Comparison of ENCODE assay signal across 7 cellular contexts in the genomic region with DNA sequence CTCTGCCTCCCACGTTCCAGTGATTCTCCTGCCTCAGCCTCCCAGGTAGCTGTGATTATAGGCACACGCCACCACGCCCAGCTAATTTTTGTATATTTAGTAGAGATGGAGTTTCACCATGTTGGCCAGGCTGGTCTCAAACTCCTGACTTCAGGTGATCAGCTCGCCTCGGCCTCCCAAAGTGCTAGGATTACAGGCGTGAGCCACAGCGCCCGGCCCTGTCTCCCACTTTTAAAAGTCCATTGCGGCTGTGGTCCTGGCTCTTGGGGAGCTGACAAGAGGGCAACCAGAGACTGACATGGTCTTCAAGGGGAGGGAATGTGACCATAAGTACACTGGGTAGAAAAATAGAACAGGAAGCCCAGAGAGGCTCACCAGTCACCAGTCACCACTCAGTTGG. TPM values are rescaled to one million over a fixed set of nuclear protein-coding genes. Genes with fewer than 3 reads are reported as not detected.
DNase-seq lines count a peak whose midpoint lies in the region; ATAC-seq and TF ChIP-seq lines count a peak whose summit lies in the region.
"Not testable (repeated sequence)": the region's sequence is repeated elsewhere in the genome, so short reads cannot be mapped to it uniquely, and the experiment has no call there.

No MANE protein-coding gene starts in this region.

- WGBS in upper lobe of left lung, 2 donors = 81 to 92% methylated on average over 2 to 9 of the region's 9 CpGs

- not testable (repeated sequence) for TF ChIP-seq POLR2A in upper lobe of left lung (IDR thresholded peaks at IDR 0.05)

- intact Hi-C loops in naive thymus-derived CD4-positive, alpha-beta T cell (cut with micrococcal nuclease) = loop anchor here (5.0 kb wide), 1 partner anchor 221 kb away; no protein-coding TSS in a partner anchor

- POLR2A ChIA-PET in CD8-positive, alpha-beta memory T cell (lab: Charles Lee) = not testable (repeated sequence)
- POLR2A ChIA-PET in T-cell (lab: Charles Lee) = interaction anchor here (0.6 to 10.9 kb wide), 3 partner anchors 41 to 106 kb away, joined by 7 to 572 read pairs (median 269); no protein-coding TSS in a partner anchor
- POLR2A ChIA-PET in naive thymus-derived CD4-positive, alpha-beta T cell (lab: Charles Lee) = interaction anchor here (0.9 to 35.3 kb wide), 4 partner anchors 15 to 53 kb away, joined by 3 to 1138 read pairs (median 3); partner anchors contain the start of gene PRPS1

- not testable (repeated sequence) for TF ChIP-seq EP300 in upper lobe of left lung (IDR thresholded peaks at IDR 0.05)

- CTCF ChIA-PET in CD8-positive, alpha-beta memory T cell (lab: Charles Lee) = interaction anchor here (1.4 to 10.9 kb wide), 3 partner anchors 11 to 106 kb away, joined by 5 to 300 read pairs (median 7); partner anchors contain the start of gene NCBP2L
- CTCF ChIA-PET in T-cell (lab: Charles Lee) = interaction anchor here in 1 of 2 donors (0.6 to 1.7 kb wide), 4 partner anchors 14 to 792 kb away, joined by 3 to 4 read pairs (median 4); no protein-coding TSS in a partner anchor
- CTCF ChIA-PET in activated naive CD4-positive, alpha-beta T cell treated with anti-CD3 and anti-CD28 coated beads, Interleukin-2, amount 10 ng/mL, durations not matched to agents 7 days and 5 days (lab: Charles Lee) = interaction anchor here (6.9 to 13.2 kb wide), 2 partner anchors 44 to 106 kb away, joined by 77 to 278 read pairs; partner anchors contain the start of genes NCBP2L and TSC22D3
- CTCF ChIA-PET in naive thymus-derived CD4-positive, alpha-beta T cell (lab: Charles Lee) = interaction anchor here (0.7 kb wide), 1 partner anchor 106 kb away, joined by 4 read pairs; the partner anchor contains the start of gene NCBP2L

- H3K27me3 Mint-ChIP-seq in CD4-positive, CD25-positive, alpha-beta regulatory T cell; activated naive CD4-positive, alpha-beta T cell treated with anti-CD3 and anti-CD28 coated beads, Interleukin-2, amount 10 ng/mL, durations not matched to agents 7 days and 5 days; naive thymus-derived CD4-positive, alpha-beta T cell: not testable (repeated sequence)
- H3K27me3 Mint-ChIP-seq in CD8-positive, alpha-beta memory T cell = peaks cover 0 to 16% of the 10 kb centered on the region in 2 donors
- H3K27me3 Mint-ChIP-seq in T-cell = peaks cover 0 to 18% of the 10 kb centered on the region in 2 donors

- H3K27ac Mint-ChIP-seq in CD4-positive, CD25-positive, alpha-beta regulatory T cell = peak overlapping the region in 2 of 3 donors; percentile 77 to 80
- H3K27ac Mint-ChIP-seq in CD8-positive, alpha-beta memory T cell = peak overlapping the region in 5 of 8 donors; percentile 17 to 82 (median 58)
- peak overlapping the region; percentile 34 to 71 for H3K27ac Mint-ChIP-seq in T-cell
- peak overlapping the region; percentile 49 for H3K27ac Mint-ChIP-seq in activated naive CD4-positive, alpha-beta T cell treated with anti-CD3 and anti-CD28 coated beads, Interleukin-2, amount 10 ng/mL, durations not matched to agents 7 days and 5 days
- peak overlapping the region in 7 of 9 donors; percentile 31 to 98 (median 78) for H3K27ac Mint-ChIP-seq in naive thymus-derived CD4-positive, alpha-beta T cell

- H3K9me3 Mint-ChIP-seq in CD4-positive, CD25-positive, alpha-beta regulatory T cell; CD8-positive, alpha-beta memory T cell; T-cell; activated naive CD4-positive, alpha-beta T cell treated with anti-CD3 and anti-CD28 coated beads, Interleukin-2, amount 10 ng/mL, durations not matched to agents 7 days and 5 days; naive thymus-derived CD4-positive, alpha-beta T cell: not testable (repeated sequence)

- H3K36me3 Mint-ChIP-seq in CD4-positive, CD25-positive, alpha-beta regulatory T cell; CD8-positive, alpha-beta memory T cell; T-cell: not testable (repeated sequence)
- peaks cover 13% of the 10 kb centered on the region for H3K36me3 Mint-ChIP-seq in activated naive CD4-positive, alpha-beta T cell treated with anti-CD3 and anti-CD28 coated beads, Interleukin-2, amount 10 ng/mL, durations not matched to agents 7 days and 5 days
- peaks cover 0 to 16% (median 0%) of the 10 kb centered on the region in 5 donors for H3K36me3 Mint-ChIP-seq in naive thymus-derived CD4-positive, alpha-beta T cell

- not testable (repeated sequence) for H3K27ac ChIP-seq in CD4-positive, CD25-positive, alpha-beta regulatory T cell (ENCODE audit: insufficient read depth, low read length, poor library complexity, severe bottlenecking); CD8-positive, alpha-beta memory T cell (ENCODE audit: low read depth, low read length)
- H3K27ac ChIP-seq in naive thymus-derived CD4-positive, alpha-beta T cell (ENCODE audit: low read depth, low read length) = peak overlapping the region; percentile 99
- H3K27ac ChIP-seq in upper lobe of left lung = peak overlapping the region in 3 of 4 donors; percentile 13 to 27 (median 25)

- H3K27me3 ChIP-seq in CD4-positive, CD25-positive, alpha-beta regulatory T cell (ENCODE audit: control insufficient read depth, insufficient read depth, low read length); CD8-positive, alpha-beta memory T cell (ENCODE audit: insufficient read depth, low read length, poor library complexity, severe bottlenecking); naive thymus-derived CD4-positive, alpha-beta T cell (ENCODE audit: control insufficient read depth in 2 of 2, insufficient read depth in 2 of 2, low read length in 2 of 2); upper lobe of left lung: not testable (repeated sequence)

- not testable (repeated sequence) for H3K9me3 ChIP-seq in CD4-positive, CD25-positive, alpha-beta regulatory T cell (ENCODE audit: control insufficient read depth in 2 of 2, low read length in 2 of 2); CD8-positive, alpha-beta memory T cell (ENCODE audit: low read length); naive thymus-derived CD4-positive, alpha-beta T cell (ENCODE audit: control insufficient read depth in 2 of 3, low read length in 3 of 3); upper lobe of left lung

- peaks cover 20 to 69% (median 29%) of the 10 kb centered on the region in 4 donors for H3K4me1 Mint-ChIP-seq in CD4-positive, CD25-positive, alpha-beta regulatory T cell
- peaks cover 42 to 54% (median 46%) of the 10 kb centered on the region in 3 donors for H3K4me1 Mint-ChIP-seq in CD8-positive, alpha-beta memory T cell
- peaks cover 49 to 62% (median 58%) of the 10 kb centered on the region in 3 donors for H3K4me1 Mint-ChIP-seq in T-cell
- H3K4me1 Mint-ChIP-seq in activated naive CD4-positive, alpha-beta T cell treated with anti-CD3 and anti-CD28 coated beads, Interleukin-2, amount 10 ng/mL, durations not matched to agents 7 days and 5 days = peaks cover 52% of the 10 kb centered on the region
- peaks cover 19 to 72% (median 49%) of the 10 kb centered on the region in 7 donors for H3K4me1 Mint-ChIP-seq in naive thymus-derived CD4-positive, alpha-beta T cell

- not testable (repeated sequence) for H3K4me3 ChIP-seq in CD4-positive, CD25-positive, alpha-beta regulatory T cell (ENCODE audit: low read depth, low read length); CD8-positive, alpha-beta memory T cell (ENCODE audit: low read length); naive thymus-derived CD4-positive, alpha-beta T cell (ENCODE audit: low read length); upper lobe of left lung

- ATAC-seq in CD4-positive, CD25-positive, alpha-beta regulatory T cell (ENCODE audit: low read depth in 2 of 2); T-cell (replicated peaks in 1 of 4); naive thymus-derived CD4-positive, alpha-beta T cell; upper lobe of left lung (ENCODE audit: low FRiP score in 2 of 2): not testable (repeated sequence)

- H3K4me3 Mint-ChIP-seq in CD4-positive, CD25-positive, alpha-beta regulatory T cell; CD8-positive, alpha-beta memory T cell; T-cell; activated naive CD4-positive, alpha-beta T cell treated with anti-CD3 and anti-CD28 coated beads, Interleukin-2, amount 10 ng/mL, durations not matched to agents 7 days and 5 days: not testable (repeated sequence)
- H3K4me3 Mint-ChIP-seq in naive thymus-derived CD4-positive, alpha-beta T cell = peak overlapping the region in 1 of 10 donors; percentile 21

- not testable (repeated sequence) for TF ChIP-seq CTCF in upper lobe of left lung (IDR thresholded peaks at IDR 0.05)

- peaks cover 34% of the 10 kb centered on the region for H3K4me1 ChIP-seq in CD4-positive, CD25-positive, alpha-beta regulatory T cell (ENCODE audit: control insufficient read depth, insufficient read depth, low read length, poor library complexity, severe bottlenecking)
- peaks cover 34% of the 10 kb centered on the region for H3K4me1 ChIP-seq in CD8-positive, alpha-beta memory T cell (ENCODE audit: insufficient read depth, low read length)
- H3K4me1 ChIP-seq in naive thymus-derived CD4-positive, alpha-beta T cell (ENCODE audit: control insufficient read depth in 2 of 2, insufficient read depth in 2 of 2, low read length in 2 of 2) = peaks cover 26 to 28% of the 10 kb centered on the region in 2 donors
- peaks cover 9 to 34% (median 20%) of the 10 kb centered on the region in 4 donors for H3K4me1 ChIP-seq in upper lobe of left lung

- not testable (repeated sequence) for H3K36me3 ChIP-seq in CD4-positive, CD25-positive, alpha-beta regulatory T cell (ENCODE audit: control insufficient read depth, insufficient read depth, low read length); CD8-positive, alpha-beta memory T cell (ENCODE audit: insufficient read depth, low read length); naive thymus-derived CD4-positive, alpha-beta T cell (ENCODE audit: control insufficient read depth in 2 of 3, insufficient read depth in 3 of 3, low read length in 3 of 3); upper lobe of left lung

- DNase-seq in CD4-positive, CD25-positive, alpha-beta regulatory T cell; CD8-positive, alpha-beta memory T cell; T-cell; activated naive CD4-positive, alpha-beta T cell treated with anti-CD3 and anti-CD28 coated beads, Interleukin-2, amount 10 ng/mL, durations not matched to agents 7 days and 5 days; naive thymus-derived CD4-positive, alpha-beta T cell; upper lobe of left lung: not testable (repeated sequence)
- DNase-seq in islet precursor cell = peak; percentile 30

RNA-seq across cellular contexts. Expression of gene PRPS1, which starts 42.9 kb away (rescaled TPM):
- total RNA-seq in CD4-positive, CD25-positive, alpha-beta regulatory T cell = 69.4 TPM
- polyA plus RNA-seq in CD4-positive, CD25-positive, alpha-beta regulatory T cell = 10 to 100 TPM; 49.6 to 59.6 (median 54.7) TPM
- total RNA-seq in CD8-positive, alpha-beta memory T cell = 100 to 1,000 TPM; 110 to 113 TPM
- polyA plus RNA-seq in CD8-positive, alpha-beta memory T cell = 49.7 TPM
- 10 to 100 TPM; 57.9 to 74.0 (median 60.7) TPM for total RNA-seq in T-cell
- total RNA-seq in naive thymus-derived CD4-positive, alpha-beta T cell = 10 to 100 TPM; 59.2 to 71.8 (median 62.6) TPM
- polyA plus RNA-seq in naive thymus-derived CD4-positive, alpha-beta T cell = 10 to 100 TPM; 54.7 to 56.8 TPM
- 10 to 100 TPM; 10.5 to 32.7 (median 24.6) TPM for total RNA-seq in upper lobe of left lung
